Comparison of ENCODE assay signal across 8 cellular contexts in genomic region chr13:48236528-48237353, GRCh38. TPM values are rescaled to one million over a fixed set of nuclear protein-coding genes. Genes with fewer than 3 reads are reported as not detected.
DNase-seq lines count a peak whose midpoint lies in the region; ATAC-seq and TF ChIP-seq lines count a peak whose summit lies in the region.

No MANE protein-coding gene starts in this region.

- WGBS in liver = 47% methylated on average over 3 of the region's 3 CpGs
- WGBS in testis, 2 donors = 25 to 31% methylated on average over 3 of the region's 3 CpGs
- 20 to 25% methylated on average over 3 of the region's 3 CpGs for WGBS in lower leg skin, 2 donors

- H3K4me1 ChIP-seq in breast epithelium = peaks cover 9 to 16% of the 10 kb centered on the region in 2 donors
- peaks cover 11 to 52% (median 34%) of the 10 kb centered on the region in 4 donors for H3K4me1 ChIP-seq in liver (ENCODE audit: control insufficient read depth in 4 of 4, insufficient read depth in 4 of 4, low read length in 3 of 4)
- peaks cover 15% of the 10 kb centered on the region for H3K4me1 ChIP-seq in testis

- ATAC-seq in HG03565 (IDR thresholded peaks at IDR 0.05; ENCODE audit: unreplicated experiment) = no peak

- H3K4me3 ChIP-seq in breast epithelium = peak overlapping the region; percentile 98 to 99 (median 99)
- H3K4me3 ChIP-seq in liver (ENCODE audit: low read depth in 1 of 3, low read length in 3 of 3) = peak overlapping the region in 1 of 3 donors; percentile 25
- no peak overlapping the region for H3K4me3 ChIP-seq in testis
- H3K4me3 ChIP-seq in lower leg skin (ENCODE audit: low read depth, poor library complexity, severe bottlenecking) = no peak overlapping the region

- peak overlapping the region; percentile 48 to 100 for H3K9ac ChIP-seq in liver (ENCODE audit: low read depth in 1 of 2, low read length in 2 of 2)

- DNase-seq in NOMO-1 (lab: John Stamatoyannopoulos, UW; ENCODE audit: unreplicated experiment in 2 of 2) = peak; percentile 29 to 76
- no peak for DNase-seq in NOMO-1 treated with dmso at 0.1 percent for 144 hours (lab: John Stamatoyannopoulos, UW; ENCODE audit: unreplicated experiment)
- no peak for DNase-seq in breast epithelium (ENCODE audit: low spot score in 2 of 2)
- DNase-seq in testis = no peak
- no peak for DNase-seq in lower leg skin (ENCODE audit: low spot score in 2 of 2)
- DNase-seq in NCI-H2196 (lab: John Stamatoyannopoulos, UW; ENCODE audit: unreplicated experiment) = no peak

- no peaks in the 10 kb centered on the region for H3K36me3 ChIP-seq in breast epithelium
- H3K36me3 ChIP-seq in liver (ENCODE audit: control insufficient read depth in 4 of 4, insufficient read depth in 3 of 4, low read depth in 1 of 4, low read length in 3 of 4) = no peaks in the 10 kb centered on the region
- H3K36me3 ChIP-seq in testis (ENCODE audit: low read depth, missing control alignments) = no peaks in the 10 kb centered on the region

- H3K27ac ChIP-seq in breast epithelium (peak overlapping the region; percentile 100), liver (ENCODE audit: low read depth in 1 of 2, low read length in 2 of 2) (peak overlapping the region; percentile 58 to 76), testis (peak overlapping the region; percentile 22 to 100)

- TF ChIP-seq CTCF in breast epithelium (IDR thresholded peaks at IDR 0.05) (no peak), liver (IDR thresholded peaks at IDR 0.05; ENCODE audit: low read depth, low read length, missing input control) (no peak), testis (IDR thresholded peaks at IDR 0.05) (no peak), lower leg skin (IDR thresholded peaks at IDR 0.05) (no peak)

- no peaks in the 10 kb centered on the region for H3K27me3 ChIP-seq in breast epithelium
- H3K27me3 ChIP-seq in liver (ENCODE audit: control insufficient read depth in 4 of 4, insufficient read depth in 4 of 4, low read length in 3 of 4) = no peaks in the 10 kb centered on the region
- H3K27me3 ChIP-seq in testis = no peaks in the 10 kb centered on the region

- TF ChIP-seq RAD21 in liver (IDR thresholded peaks at IDR 0.05) = peak; percentile 32 to 53

- intact Hi-C loops in breast epithelium (cut with DNase I; ENCODE audit: low total_unique reads) (no loop called here), testis (cut with DNase I; ENCODE audit: low total_unique reads) (no loop called here), lower leg skin (cut with DNase I; ENCODE audit: low total_unique reads) (no loop called here)

- H3K9me3 ChIP-seq in breast epithelium = no peaks in the 10 kb centered on the region
- no peaks in the 10 kb centered on the region for H3K9me3 ChIP-seq in liver (ENCODE audit: control insufficient read depth in 4 of 4, low read length in 3 of 4)
- no peaks in the 10 kb centered on the region for H3K9me3 ChIP-seq in testis

- TF ChIP-seq POLR2A in breast epithelium (IDR thresholded peaks at IDR 0.05) = no peak
- TF ChIP-seq POLR2A in testis (IDR thresholded peaks at IDR 0.05) = no peak
- TF ChIP-seq POLR2A in lower leg skin (IDR thresholded peaks at IDR 0.05) = no peak

TF ChIP-seq in liver, 16 proteins besides CTCF, POLR2A, EP300 and RAD21:
- TF ChIP-seq HNF4A (conservative IDR thresholded peaks at IDR 0.05) (peak; percentile 19 to 41), ATF3 (IDR thresholded peaks at IDR 0.05) (peak; percentile 89), MAX (IDR thresholded peaks at IDR 0.05) (peak; percentile 47), JUND (IDR thresholded peaks at IDR 0.05) (no peak), FOXA2 (IDR thresholded peaks at IDR 0.05) (no peak), EGR1 (IDR thresholded peaks at IDR 0.05; ENCODE audit: low read depth in 2 of 2) (no peak), ZBTB33 (IDR thresholded peaks at IDR 0.05) (no peak), RXRA (IDR thresholded peaks at IDR 0.05) (peak; percentile 35 to 52), TAF1 (conservative IDR thresholded peaks at IDR 0.05) (no peak), FOXA1 (IDR thresholded peaks at IDR 0.05) (peak; percentile 47), YY1 (IDR thresholded peaks at IDR 0.05) (peak; percentile 51), SP1 (IDR thresholded peaks at IDR 0.05) (peak; percentile 49), GABPA (IDR thresholded peaks at IDR 0.05 in 1 of 2, conservative IDR thresholded peaks at IDR 0.05 in 1 of 2) (peak in 1 of 2 donors; percentile 41), HNF4G (IDR thresholded peaks at IDR 0.05) (peak; percentile 26), REST (IDR thresholded peaks at IDR 0.05) (no peak), NR2F2 (IDR thresholded peaks at IDR 0.05) (no peak)

RNA-seq across cellular contexts. Expression of gene ITM2B, which starts 3.7 kb away (rescaled TPM):
- total RNA-seq in breast epithelium = 100 to 1,000 TPM; 369 to 727 (median 475) TPM
- 100 to 1,000 TPM; 114 to 167 TPM for total RNA-seq in liver
- 100 to 1,000 TPM; 237 to 379 TPM for polyA plus RNA-seq in liver
- 100 to 1,000 TPM; 330 to 351 TPM for total RNA-seq in testis
- 588 TPM for polyA plus RNA-seq in testis (ENCODE audit: insufficient read depth, low read depth, low replicate concordance)
- total RNA-seq in lower leg skin = 100 to 1,000 TPM; 749 to 856 (median 792) TPM

Comparison
In these comparisons a context has a peak if more than half of its experiments do, and no peak if none do; other contexts are left out.
1. DNase-seq: peak in NOMO-1 (2 of 2); none in NOMO-1 treated with dmso at 0.1 percent for 144 hours (single experiment), breast epithelium (0 of 2), testis (single experiment), lower leg skin (0 of 2) and NCI-H2196 (single experiment).
2. H3K4me3 ChIP-seq: peak in breast epithelium (3 of 3); none in testis (0 of 2) and lower leg skin (single experiment).
3. Peak in every context shown above with its lines, with median percentiles within 50 percentile points of each other: H3K27ac ChIP-seq.